In genomic region chr6:38714239-38715015, GRCh38 we compare ENCODE assay signal across 10 cellular contexts. TPM values are rescaled to one million over a fixed set of nuclear protein-coding genes. Genes with fewer than 3 reads are reported as not detected.
DNase-seq lines count a peak whose midpoint lies in the region; ATAC-seq, FAIRE-seq and TF ChIP-seq lines count a peak whose summit lies in the region.
"Had no signal": no experiment of that assay in that cellular context is flagged by ENCODE, and none has a peak within 500 bp of the region (broad histone marks: within the 10 kb centered on the region; RNA-seq: fewer than 3 reads in every experiment).

No MANE protein-coding gene starts in this region.

- H3K4me3 ChIP-seq in PC-3 (ENCODE audit: low read length), result no peak overlapping the region
- peak overlapping the region; percentile 29 for H3K4me3 ChIP-seq in ectodermal cell (ENCODE audit: insufficient read depth, low read depth, low read length)
- H3K4me3 ChIP-seq in rectal smooth muscle tissue (ENCODE audit: low read length), result peak overlapping the region; percentile 30
- H3K4me3 ChIP-seq in kidney (ENCODE audit: low read length in 2 of 2), result no peak overlapping the region
- H3K4me3 ChIP-seq: neural progenitor cell, SK-N-MC had no signal

- peak overlapping the region; percentile 41 for H3K4me2 ChIP-seq in PC-3 (ENCODE audit: low read length)
- H3K4me2 ChIP-seq: neural progenitor cell had no signal

- CTCF ChIA-PET in PC-3 (lab: Charles Lee), result interaction anchor here (1.0 kb wide), 1 partner anchor 59 kb away, joined by 4 read pairs; no protein-coding TSS in a partner anchor

- no peaks in the 10 kb centered on the region for H3F3A ChIP-seq in PC-3 (ENCODE audit: low read length, unreplicated experiment)

- no peak for DNase-seq in GM19239 (ENCODE audit: insufficient read length, low spot score)
- no peak for DNase-seq in PC-3
- no peak for DNase-seq in kidney
- no peak for DNase-seq in NCI-H1092 (lab: John Stamatoyannopoulos, UW)
- DNase-seq: NCI-H187 had no signal

- 0 out of 2 replicates have a peak overlapping the region, but pooled peaks have one; percentile 45 for H2AFZ ChIP-seq in PC-3 (ENCODE audit: low read length)
- H2AFZ ChIP-seq: neural progenitor cell had no signal

- peaks cover 21% of the 10 kb centered on the region for H3K4me1 ChIP-seq in PC-3 (ENCODE audit: insufficient read depth, low read length)
- no peaks in the 10 kb centered on the region for H3K4me1 ChIP-seq in ectodermal cell (ENCODE audit: control insufficient read depth, insufficient read depth, low read length)
- no peaks in the 10 kb centered on the region for H3K4me1 ChIP-seq in rectal smooth muscle tissue (ENCODE audit: control insufficient read depth, insufficient read depth, low read length)
- no peaks in the 10 kb centered on the region for H3K4me1 ChIP-seq in kidney (ENCODE audit: control insufficient read depth in 1 of 2, insufficient read depth in 1 of 2, low read depth in 1 of 2, low read length in 2 of 2)
- H3K4me1 ChIP-seq: neural progenitor cell had no signal

- H3K9me2 ChIP-seq in PC-3 (replicated peaks; ENCODE audit: low read length), result no peaks in the 10 kb centered on the region

- WGBS in ectodermal cell, 2 experiments, result 32% methylated on average over 3 of the region's 4 CpGs; no CpG with 5 or more reads in 1 of the 2 experiments

- peak; percentile 8 for FAIRE-seq in GM19239 (lab: Jason Lieb, UNC)
- FAIRE-seq in kidney (lab: Jason Lieb, UNC), result no peak

- POLR2A ChIA-PET in PC-3 (lab: Charles Lee; ENCODE audit: unreplicated experiment), result interaction anchor here (0.7 kb wide), 1 partner anchor 143 kb away, joined by 7 read pairs; no protein-coding TSS in a partner anchor

- H3K27me3 ChIP-seq in PC-3 (ENCODE audit: low read length) (no peaks in the 10 kb centered on the region), ectodermal cell (ENCODE audit: control insufficient read depth, insufficient read depth, low read length, poor library complexity, severe bottlenecking) (peaks cover 40% of the 10 kb centered on the region), rectal smooth muscle tissue (ENCODE audit: control insufficient read depth, insufficient read depth, low read length) (peaks cover 4% of the 10 kb centered on the region)
- H3K27me3 ChIP-seq: neural progenitor cell had no signal

- BruUV-seq in PC-3 (replicated peaks; lab: Mats Ljungman, UMichigan), result no TSS peak

- no peak for TF ChIP-seq CTCF in PC-3 (conservative IDR thresholded peaks at IDR 0.05; ENCODE audit: low read depth, low read length)
- TF ChIP-seq CTCF in kidney (IDR thresholded peaks at IDR 0.05; ENCODE audit: borderline replicate concordance, extremely low read depth, insufficient read depth), result no peak

- H4K20me1 ChIP-seq in PC-3 (ENCODE audit: low read length), result no peaks in the 10 kb centered on the region

- H3K36me3 ChIP-seq in PC-3 (ENCODE audit: low read depth, low read length) (no peaks in the 10 kb centered on the region), ectodermal cell (ENCODE audit: control insufficient read depth, insufficient read depth, low read length) (no peaks in the 10 kb centered on the region), rectal smooth muscle tissue (ENCODE audit: control insufficient read depth, insufficient read depth, low read length) (no peaks in the 10 kb centered on the region), kidney (ENCODE audit: control insufficient read depth in 1 of 2, insufficient read depth in 2 of 2, low read length in 2 of 2) (no peaks in the 10 kb centered on the region)
- H3K36me3 ChIP-seq: neural progenitor cell had no signal

- 0 out of 2 replicates have a peak overlapping the region, but pooled peaks have one; percentile 10 for H3K9ac ChIP-seq in PC-3 (ENCODE audit: low read length)
- H3K9ac ChIP-seq in rectal smooth muscle tissue (ENCODE audit: low read length), result no peak overlapping the region
- H3K9ac ChIP-seq in kidney (ENCODE audit: low read length in 2 of 2), result no peak overlapping the region
- H3K9ac ChIP-seq: neural progenitor cell had no signal

- no peaks in the 10 kb centered on the region for H3K9me3 ChIP-seq in PC-3 (ENCODE audit: low read length)
- H3K9me3 ChIP-seq in ectodermal cell (ENCODE audit: control insufficient read depth, low read length), result no peaks in the 10 kb centered on the region
- H3K9me3 ChIP-seq in kidney (ENCODE audit: control insufficient read depth in 1 of 2, low read length in 2 of 2), result no peaks in the 10 kb centered on the region

- H3K79me2 ChIP-seq in PC-3 (ENCODE audit: low read length), result no peaks in the 10 kb centered on the region

- ATAC-seq in PC-3 (no peak), HG03135 (IDR thresholded peaks at IDR 0.05; ENCODE audit: unreplicated experiment) (no peak)

- intact Hi-C loops in PC-3 (cut with micrococcal nuclease) (no loop called here), kidney (cut with DNase I) (no loop called here)

- H3K27ac ChIP-seq in PC-3 (ENCODE audit: low read length), result peak overlapping the region; percentile 61
- H3K27ac ChIP-seq in ectodermal cell (ENCODE audit: insufficient read depth, low read depth, low read length, poor library complexity, severe bottlenecking), result no peak overlapping the region
- no peak overlapping the region for H3K27ac ChIP-seq in rectal smooth muscle tissue (ENCODE audit: low read depth, low read length)
- no peak overlapping the region for H3K27ac ChIP-seq in kidney (ENCODE audit: low read depth in 2 of 2, low read length in 2 of 2)
- H3K27ac ChIP-seq: neural progenitor cell, SK-N-MC had no signal

RNA-seq across cellular contexts. Expression of gene DNAH8, which starts 0.7 kb away (rescaled TPM):
- 0.06 and 0.15 TPM in 2 replicates for total RNA-seq in PC-3 (2014; rRNA removed)
- not detected for polyA plus RNA-seq in ectodermal cell (2013, experiment 1 of 4)
- polyA plus RNA-seq in ectodermal cell (2013, experiment 2 of 4), result not detected
- under 0.01 TPM for polyA plus RNA-seq in ectodermal cell (2013, experiment 3 of 4)
- polyA plus RNA-seq in ectodermal cell (2013, experiment 4 of 4), result not detected
- 0.50 TPM for total RNA-seq in kidney
- not detected for polyA plus RNA-seq in kidney (ENCODE audit: insufficient read depth, low read depth, low replicate concordance)

RNA-seq across cellular contexts. Expression of gene GLO1, which starts 11.5 kb away (rescaled TPM):
- total RNA-seq in PC-3 (2014; rRNA removed) (194 and 233 TPM in 2 replicates), kidney (67.3 TPM)
- polyA plus RNA-seq in ectodermal cell (2013, experiment 1 of 4), result 272 TPM
- polyA plus RNA-seq in ectodermal cell (2013, experiment 2 of 4), result 276 TPM
- 189 TPM for polyA plus RNA-seq in ectodermal cell (2013, experiment 3 of 4)
- polyA plus RNA-seq in ectodermal cell (2013, experiment 4 of 4), result 196 TPM
- 126 TPM for polyA plus RNA-seq in kidney (ENCODE audit: insufficient read depth, low read depth, low replicate concordance)

Comparison
In these comparisons a context has a peak if more than half of its experiments do, and no peak if none do; other contexts are left out.
1. H3K4me3 ChIP-seq: peak in ectodermal cell (single experiment) and rectal smooth muscle tissue (single experiment); none in PC-3 (single experiment) and kidney (0 of 2).